ENCODE assay signal across 12 cellular contexts in the genomic region with DNA sequence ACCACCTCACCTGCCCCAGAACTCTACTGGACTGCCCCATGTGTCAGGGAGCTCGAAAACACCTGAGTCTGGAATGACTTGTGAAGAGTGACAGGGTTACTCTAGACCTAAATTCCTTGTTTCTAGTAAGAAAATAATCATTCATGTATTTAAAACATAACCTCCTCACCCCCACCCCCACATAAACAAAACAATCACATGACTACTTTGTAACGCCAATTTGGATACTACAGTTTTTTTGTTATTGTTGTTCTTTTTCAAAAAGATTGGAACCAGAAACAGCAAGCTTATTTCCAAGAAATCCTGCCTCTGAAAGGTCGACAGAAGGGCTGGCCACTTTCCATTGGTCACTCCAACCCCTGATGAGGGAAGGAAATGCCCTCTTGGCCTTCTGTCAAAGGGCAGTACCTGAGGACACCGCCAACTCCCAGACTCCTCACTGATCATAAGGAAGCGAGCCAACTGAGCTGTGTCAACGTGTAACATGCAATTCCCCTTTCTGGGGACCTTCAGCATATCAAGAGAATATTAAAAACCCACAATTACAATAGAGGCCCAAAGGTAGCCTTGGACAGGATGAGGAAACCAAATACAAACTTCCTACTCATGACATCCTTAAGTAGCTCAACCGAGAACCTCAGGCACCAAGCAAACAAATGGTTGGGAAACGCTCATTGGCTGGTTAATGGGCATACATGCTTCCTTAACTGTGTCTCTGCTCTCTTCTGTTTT. TPM values are rescaled to one million over a fixed set of nuclear protein-coding genes. Genes with fewer than 3 reads are reported as not detected.
DNase-seq lines count a peak whose midpoint lies in the region; ATAC-seq, FAIRE-seq and TF ChIP-seq lines count a peak whose summit lies in the region.
"Had no signal": no experiment of that assay in that cellular context is flagged by ENCODE, and none has a peak within 500 bp of the region (broad histone marks: within the 10 kb centered on the region; RNA-seq: fewer than 3 reads in every experiment).

No MANE protein-coding gene starts in this region.

- TF ChIP-seq CTCF in Loucy (conservative IDR thresholded peaks at IDR 0.05; ENCODE audit: low read length) = no peak
- TF ChIP-seq CTCF in liver (IDR thresholded peaks at IDR 0.05; ENCODE audit: low read depth, low read length, missing input control) = no peak
- no peak for TF ChIP-seq CTCF in stomach (IDR thresholded peaks at IDR 0.05)

- peaks cover 6% of the 10 kb centered on the region; the same call in 1 of the 2 replicates for H3F3A ChIP-seq in Loucy (ENCODE audit: low read depth)

- peaks cover 28% of the 10 kb centered on the region for H3K4me1 Mint-ChIP-seq in activated naive CD8-positive, alpha-beta T cell treated with anti-CD3 and anti-CD28 coated beads for 36 hours

- H3K4me1 ChIP-seq in Loucy (ENCODE audit: insufficient read depth, low read length, poor library complexity, severe bottlenecking) (peaks cover 41% of the 10 kb centered on the region), liver (ENCODE audit: control insufficient read depth in 4 of 4, insufficient read depth in 4 of 4, low read length in 3 of 4) (peaks cover 17 to 42% (median 32%) of the 10 kb centered on the region in 4 donors), stomach (peaks cover 10 to 44% (median 41%) of the 10 kb centered on the region in 4 donors)

- peaks cover 14% of the 10 kb centered on the region for H4K20me1 ChIP-seq in Loucy (ENCODE audit: insufficient read depth, low read length, poor library complexity, severe bottlenecking)

- H3K9me3 ChIP-seq in Loucy (ENCODE audit: insufficient read depth, low read depth, low read length) (no peaks in the 10 kb centered on the region), liver (ENCODE audit: control insufficient read depth in 4 of 4, low read length in 3 of 4) (no peaks in the 10 kb centered on the region), stomach (no peaks in the 10 kb centered on the region)

- no peak for FAIRE-seq in GM12891 (lab: Jason Lieb, UNC)

- H3K9me3 Mint-ChIP-seq in activated naive CD8-positive, alpha-beta T cell treated with anti-CD3 and anti-CD28 coated beads for 36 hours = no peaks in the 10 kb centered on the region
- H3K9me3 Mint-ChIP-seq: central memory CD8-positive, alpha-beta T cell; naive B cell had no signal

- peak in 1 of 2 donors; percentile 9 for TF ChIP-seq RAD21 in liver (IDR thresholded peaks at IDR 0.05)

- H3K9ac ChIP-seq in Loucy (ENCODE audit: low read depth, low read length, poor library complexity, severe bottlenecking) = peak overlapping the region; percentile 87
- H3K9ac ChIP-seq in liver (ENCODE audit: low read depth in 1 of 2, low read length in 2 of 2) = no peak overlapping the region

- no peak for TF ChIP-seq EP300 in stomach (IDR thresholded peaks at IDR 0.05)

- H3K27me3 Mint-ChIP-seq in activated naive CD8-positive, alpha-beta T cell treated with anti-CD3 and anti-CD28 coated beads for 36 hours = no peaks in the 10 kb centered on the region
- H3K27me3 Mint-ChIP-seq: central memory CD8-positive, alpha-beta T cell; naive B cell had no signal

- peaks cover 41% of the 10 kb centered on the region for H3K79me2 ChIP-seq in Loucy (ENCODE audit: insufficient read depth, low read length)

- no peaks in the 10 kb centered on the region for H3K27me3 ChIP-seq in Loucy (ENCODE audit: insufficient read depth, low read length, poor library complexity, severe bottlenecking)
- no peaks in the 10 kb centered on the region for H3K27me3 ChIP-seq in liver (ENCODE audit: control insufficient read depth in 4 of 4, insufficient read depth in 4 of 4, low read length in 3 of 4)
- no peaks in the 10 kb centered on the region for H3K27me3 ChIP-seq in stomach

- H3K36me3 Mint-ChIP-seq in activated naive CD8-positive, alpha-beta T cell treated with anti-CD3 and anti-CD28 coated beads for 36 hours = peaks cover 23% of the 10 kb centered on the region
- H3K36me3 Mint-ChIP-seq: naive B cell had no signal

- intact Hi-C loops in stomach (cut with DNase I; ENCODE audit: low total_unique reads) = no loop called here

- H3K4me3 ChIP-seq in Loucy (ENCODE audit: low read length, poor library complexity, severe bottlenecking) = peak overlapping the region; percentile 82
- H3K4me3 ChIP-seq in liver (ENCODE audit: low read depth in 1 of 3, low read length in 3 of 3) = no peak overlapping the region
- H3K4me3 ChIP-seq in stomach = no peak overlapping the region

- peak overlapping the region; percentile 92 for H3K4me3 Mint-ChIP-seq in activated naive CD8-positive, alpha-beta T cell treated with anti-CD3 and anti-CD28 coated beads for 36 hours
- H3K4me3 Mint-ChIP-seq: central memory CD8-positive, alpha-beta T cell had no signal

- peak overlapping the region; percentile 14 for H3K27ac Mint-ChIP-seq in activated naive CD8-positive, alpha-beta T cell treated with anti-CD3 and anti-CD28 coated beads for 36 hours

- WGBS in liver = 23% methylated on average over 8 of the region's 8 CpGs
- WGBS in stomach, 5 donors = 52 to 58% (median 55%) methylated on average over 8 of the region's 8 CpGs

- no peak for DNase-seq in activated naive CD8-positive, alpha-beta T cell treated with anti-CD3 and anti-CD28 coated beads for 36 hours
- DNase-seq in stomach (no peak), GM12891 (ENCODE audit: insufficient read length, low spot score) (no peak), NCI-H748 treated with DMSO at 0.1 percent for 48 hours (lab: John Stamatoyannopoulos, UW) (no peak)
- DNase-seq: activated CD8-positive, alpha-beta memory T cell treated with anti-CD3 and anti-CD28 coated beads, Interleukin-2, amount 50 U/mL, for 48 hours; GDM1; head of caudate nucleus; naive B cell had no signal

- H3K36me3 ChIP-seq in Loucy (ENCODE audit: insufficient read depth, low read length) (peaks cover 2% of the 10 kb centered on the region; the same call in 1 of the 2 replicates), liver (ENCODE audit: control insufficient read depth in 4 of 4, insufficient read depth in 3 of 4, low read depth in 1 of 4, low read length in 3 of 4) (peaks cover 0 to 4% (median 1%) of the 10 kb centered on the region in 4 donors), stomach (peaks cover 0 to 4% (median 1%) of the 10 kb centered on the region in 4 donors)

- no peak overlapping the region for H2AFZ ChIP-seq in Loucy (ENCODE audit: low read length)

- TF ChIP-seq POLR2A in stomach (IDR thresholded peaks at IDR 0.05) (no peak), GM12891 (IDR thresholded peaks at IDR 0.05; ENCODE audit: low read depth, low read length) (no peak)

- no peak for ATAC-seq in HG02938 (IDR thresholded peaks at IDR 0.05; ENCODE audit: unreplicated experiment)

- H3K27ac ChIP-seq in liver (ENCODE audit: low read depth in 1 of 2, low read length in 2 of 2) (peak overlapping the region; percentile 15 to 43), stomach (peak overlapping the region in 4 of 5 donors; percentile 16 to 97 (median 50))

- no peaks in the 10 kb centered on the region for H3K9me2 ChIP-seq in Loucy (replicated peaks; ENCODE audit: low read depth, low read length)

- H3K4me2 ChIP-seq in Loucy (ENCODE audit: low read depth, low read length, poor library complexity, severe bottlenecking) = peak overlapping the region; percentile 76

TF ChIP-seq in liver, 16 proteins besides CTCF, POLR2A, EP300 and RAD21 (continues in another document):
- TF ChIP-seq HNF4G (IDR thresholded peaks at IDR 0.05) = peak; percentile 65
- peak; percentile 71 to 84 for TF ChIP-seq RXRA (IDR thresholded peaks at IDR 0.05)
- TF ChIP-seq, protein P1, sequence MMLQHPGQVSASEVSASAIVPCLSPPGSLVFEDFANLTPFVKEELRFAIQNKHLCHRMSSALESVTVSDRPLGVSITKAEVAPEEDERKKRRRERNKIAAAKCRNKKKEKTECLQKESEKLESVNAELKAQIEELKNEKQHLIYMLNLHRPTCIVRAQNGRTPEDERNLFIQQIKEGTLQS (IDR thresholded peaks at IDR 0.05) = no peak

TF ChIP-seq in GM12891, 5 proteins besides CTCF, POLR2A, EP300 and RAD21:
- TF ChIP-seq POU2F2 (IDR thresholded peaks at IDR 0.05; ENCODE audit: low read depth, low read length) (no peak), SPI1 (IDR thresholded peaks at IDR 0.05; ENCODE audit: low read depth, low read length) (no peak), PAX5 (IDR thresholded peaks at IDR 0.05; ENCODE audit: insufficient read depth, low read length, severe bottlenecking) (no peak), TAF1 (IDR thresholded peaks at IDR 0.05; ENCODE audit: low read depth, low read length) (no peak), POLR2AphosphoS5 (IDR thresholded peaks at IDR 0.05; ENCODE audit: low read depth, low read length) (no peak)
TF ChIP-seq in GM12891: peak in this region for 0.

RNA-seq across cellular contexts. Expression of gene MCUR1, which starts 2.6 kb away (rescaled TPM):
- total RNA-seq in activated naive CD8-positive, alpha-beta T cell treated with anti-CD3 and anti-CD28 coated beads for 36 hours = 10 to 100 TPM; 42.1 to 45.5 TPM
- 1 to 10 TPM; 7.4 TPM for total RNA-seq in liver
- polyA plus RNA-seq in liver = 10 to 100 TPM in 1 of 2 donors, 1 to 10 TPM in 1; 7.3 to 17.3 TPM
- total RNA-seq in stomach = 10 to 100 TPM in 2 of 5 donors, 1 to 10 TPM in 3; 2.3 to 11.9 (median 5.5) TPM
- polyA plus RNA-seq in stomach = 10 to 100 TPM in 2 of 3 donors, 1 to 10 TPM in 1; 7.5 to 16.4 (median 16.4) TPM
- polyA plus RNA-seq in GM12891 (2012; ENCODE audit: low read depth, missing spikeins) = 8.5 TPM
